14 cellular contexts compared by ENCODE assay signal in genomic region chr5:36440300-36440699, GRCh38.
DNase-seq lines count a peak whose midpoint lies in the region; TF ChIP-seq lines count a peak whose summit lies in the region.
"Had no signal": no experiment of that assay in that cellular context is flagged by ENCODE, and none has a peak within 500 bp of the region (broad histone marks: within the 10 kb centered on the region; RNA-seq: fewer than 3 reads in every experiment).

No MANE protein-coding gene starts in this region.

- H3K4me1 ChIP-seq in OCI-LY1 (ENCODE audit: insufficient read depth, low read length, severe bottlenecking) (peaks cover 46% of the 10 kb centered on the region), mesendoderm (ENCODE audit: control insufficient read depth, low read depth, low read length) (peaks cover 8% of the 10 kb centered on the region)

- H3K27ac ChIP-seq in OCI-LY1 (ENCODE audit: low read depth, low read length, poor library complexity, severe bottlenecking): peak overlapping the region; percentile 65
- H3K27ac ChIP-seq in cingulate gyrus (ENCODE audit: low read depth, low read length): peak overlapping the region; percentile 56
- H3K27ac ChIP-seq in mesendoderm (ENCODE audit: low read depth, low read length): no peak overlapping the region
- peak overlapping the region; percentile 40 for H3K27ac ChIP-seq in temporal lobe (ENCODE audit: low read depth, low read length)

- no peaks in the 10 kb centered on the region for H3K9me2 ChIP-seq in OCI-LY1 (ENCODE audit: low read depth, low read length)

- H3K9me3 Mint-ChIP-seq in chondrocyte (ENCODE audit: low read depth): no peaks in the 10 kb centered on the region
- H3K9me3 Mint-ChIP-seq in glutamatergic neuron (ENCODE audit: unreplicated experiment): no peaks in the 10 kb centered on the region
- H3K9me3 Mint-ChIP-seq: CD4-positive, alpha-beta T cell had no signal

- H3K56ac ChIP-seq in mesendoderm (ENCODE audit: low read length): no peak overlapping the region

- H3K9ac ChIP-seq in OCI-LY1 (ENCODE audit: low read length): no peak overlapping the region
- no peak overlapping the region for H3K9ac ChIP-seq in mesendoderm (ENCODE audit: low read length)

- H2BK5ac ChIP-seq in mesendoderm (ENCODE audit: low read length): no peak overlapping the region

- H3K4me3 Mint-ChIP-seq in chondrocyte (ENCODE audit: unreplicated experiment) (no peak overlapping the region), glutamatergic neuron (ENCODE audit: unreplicated experiment) (no peak overlapping the region)
- H3K4me3 Mint-ChIP-seq: B cell; CD4-positive, alpha-beta T cell had no signal

- H3K9me3 ChIP-seq in OCI-LY1 (ENCODE audit: low read length): no peaks in the 10 kb centered on the region

- H3K79me2 ChIP-seq in OCI-LY1 (ENCODE audit: insufficient read depth, low read length): no peaks in the 10 kb centered on the region
- no peaks in the 10 kb centered on the region for H3K79me2 ChIP-seq in mesendoderm (ENCODE audit: control insufficient read depth, insufficient read depth, low read length)

- H3K23ac ChIP-seq in mesendoderm (ENCODE audit: low read length): no peak overlapping the region

- TF ChIP-seq CTCF in OCI-LY1 (IDR thresholded peaks at IDR 0.05; ENCODE audit: low read length): no peak
- TF ChIP-seq CTCF in chondrocyte (IDR thresholded peaks at IDR 0.05): no peak
- TF ChIP-seq CTCF in glutamatergic neuron (IDR thresholded peaks at IDR 0.05; ENCODE audit: partially characterized antibody, unreplicated experiment): no peak

- H2BK15ac ChIP-seq in mesendoderm (replicated peaks; ENCODE audit: low read depth): no peak overlapping the region

- H3F3A ChIP-seq in OCI-LY1 (ENCODE audit: insufficient read depth, low read length): no peaks in the 10 kb centered on the region

- no peaks in the 10 kb centered on the region for H3K36me3 Mint-ChIP-seq in chondrocyte (ENCODE audit: low read depth)
- no peaks in the 10 kb centered on the region for H3K36me3 Mint-ChIP-seq in glutamatergic neuron (ENCODE audit: unreplicated experiment)

- no peak overlapping the region for H2BK120ac ChIP-seq in mesendoderm (ENCODE audit: low read depth, low read length)

- H3K4me3 ChIP-seq in OCI-LY1 (ENCODE audit: low read depth, low read length, poor library complexity, severe bottlenecking): no peak overlapping the region
- no peak overlapping the region for H3K4me3 ChIP-seq in mesendoderm (ENCODE audit: low read length)

- H2AK5ac ChIP-seq in mesendoderm (ENCODE audit: low read length): no peak overlapping the region

- H3K4me2 ChIP-seq in OCI-LY1 (ENCODE audit: low read length) (no peak overlapping the region), mesendoderm (ENCODE audit: low read length) (no peak overlapping the region)

- H4K20me1 ChIP-seq in OCI-LY1 (ENCODE audit: insufficient read depth, low read length): no peaks in the 10 kb centered on the region

- H3K36me3 ChIP-seq in OCI-LY1 (ENCODE audit: insufficient read depth, low read length): no peaks in the 10 kb centered on the region
- H3K36me3 ChIP-seq in mesendoderm (ENCODE audit: control insufficient read depth, insufficient read depth, low read length): no peaks in the 10 kb centered on the region

- H3K27me3 Mint-ChIP-seq in chondrocyte (ENCODE audit: low read depth): peaks cover 22% of the 10 kb centered on the region
- H3K27me3 Mint-ChIP-seq in glutamatergic neuron (ENCODE audit: unreplicated experiment): no peaks in the 10 kb centered on the region

- H3K27me3 ChIP-seq in OCI-LY1 (ENCODE audit: insufficient read depth, low read length) (no peaks in the 10 kb centered on the region), mesendoderm (ENCODE audit: insufficient read depth, low read length, poor library complexity) (no peaks in the 10 kb centered on the region)

- H3K27ac Mint-ChIP-seq in chondrocyte (ENCODE audit: unreplicated experiment) (no peak overlapping the region), glutamatergic neuron (ENCODE audit: unreplicated experiment) (no peak overlapping the region)
- H3K27ac Mint-ChIP-seq: B cell; CD4-positive, alpha-beta T cell had no signal

- peak overlapping the region; percentile 62 for H3K18ac ChIP-seq in mesendoderm (ENCODE audit: low read length)

- H3K79me1 ChIP-seq in mesendoderm (ENCODE audit: low read length): no peaks in the 10 kb centered on the region

- no peak overlapping the region for H4K5ac ChIP-seq in mesendoderm (ENCODE audit: low read length)

- TF ChIP-seq POLR2A in erythroblast (IDR thresholded peaks at IDR 0.05; ENCODE audit: low read length): no peak

- no CpG with 5 or more reads among the region's 5 CpGs for WGBS in mesendoderm (ENCODE audit: extremely low coverage, insufficient coverage, low lambda C conversion rate)

- no peak overlapping the region for H2AFZ ChIP-seq in OCI-LY1 (ENCODE audit: low read length)

- H4K8ac ChIP-seq in mesendoderm (ENCODE audit: low read depth, low read length): no peak overlapping the region

- H3K4ac ChIP-seq in mesendoderm (ENCODE audit: low read depth, low read length): no peak overlapping the region

- no peak for DNase-seq in mesendoderm
- no peak for DNase-seq in chondrocyte (ENCODE audit: low spot score)
- no peak for DNase-seq in DMS79 (lab: John Stamatoyannopoulos, UW)
- no peak for DNase-seq in glutamatergic neuron
- DNase-seq in erythroblast (lab: John Stamatoyannopoulos, UW): no peak
- DNase-seq: CD4-positive, alpha-beta T cell; DMS153; DND-41; GDM1; H7 had no signal

- H3K4me1 Mint-ChIP-seq in chondrocyte (ENCODE audit: low read depth): peaks cover 13% of the 10 kb centered on the region
- H3K4me1 Mint-ChIP-seq in glutamatergic neuron (ENCODE audit: low read depth, unreplicated experiment): no peaks in the 10 kb centered on the region
- H3K4me1 Mint-ChIP-seq: B cell had no signal
